1 cellular context compared by ENCODE assay signal in the genomic region with DNA sequence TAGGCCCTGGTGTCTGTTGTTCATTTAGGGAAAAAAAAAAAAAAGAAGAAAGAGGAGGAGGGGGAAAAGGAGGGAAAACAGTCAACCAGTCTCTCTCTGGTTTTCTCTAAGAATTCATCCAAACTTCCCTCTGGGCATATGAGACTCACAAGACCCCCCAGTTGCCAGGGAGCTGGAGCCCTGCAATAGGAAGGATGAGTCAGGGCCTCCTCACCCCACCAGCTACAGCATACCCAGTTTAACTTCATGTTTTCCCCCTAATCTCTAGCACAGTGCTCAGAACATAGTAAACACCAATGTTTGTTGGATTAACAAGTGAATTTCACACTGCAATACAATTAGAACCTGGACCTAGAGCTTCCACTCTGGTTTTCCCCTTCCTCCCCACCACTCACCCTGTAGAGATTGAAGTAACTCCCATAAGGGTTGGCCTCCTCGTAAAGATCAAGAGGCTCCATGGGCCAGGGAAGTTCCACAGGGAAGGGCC.
TF ChIP-seq lines count a peak whose summit lies in the region.

No MANE protein-coding gene starts in this region.

TF ChIP-seq in GM23338, 12 proteins besides CTCF, POLR2A, EP300 and RAD21 (continued from another document):
- TF ChIP-seq, protein P1, sequence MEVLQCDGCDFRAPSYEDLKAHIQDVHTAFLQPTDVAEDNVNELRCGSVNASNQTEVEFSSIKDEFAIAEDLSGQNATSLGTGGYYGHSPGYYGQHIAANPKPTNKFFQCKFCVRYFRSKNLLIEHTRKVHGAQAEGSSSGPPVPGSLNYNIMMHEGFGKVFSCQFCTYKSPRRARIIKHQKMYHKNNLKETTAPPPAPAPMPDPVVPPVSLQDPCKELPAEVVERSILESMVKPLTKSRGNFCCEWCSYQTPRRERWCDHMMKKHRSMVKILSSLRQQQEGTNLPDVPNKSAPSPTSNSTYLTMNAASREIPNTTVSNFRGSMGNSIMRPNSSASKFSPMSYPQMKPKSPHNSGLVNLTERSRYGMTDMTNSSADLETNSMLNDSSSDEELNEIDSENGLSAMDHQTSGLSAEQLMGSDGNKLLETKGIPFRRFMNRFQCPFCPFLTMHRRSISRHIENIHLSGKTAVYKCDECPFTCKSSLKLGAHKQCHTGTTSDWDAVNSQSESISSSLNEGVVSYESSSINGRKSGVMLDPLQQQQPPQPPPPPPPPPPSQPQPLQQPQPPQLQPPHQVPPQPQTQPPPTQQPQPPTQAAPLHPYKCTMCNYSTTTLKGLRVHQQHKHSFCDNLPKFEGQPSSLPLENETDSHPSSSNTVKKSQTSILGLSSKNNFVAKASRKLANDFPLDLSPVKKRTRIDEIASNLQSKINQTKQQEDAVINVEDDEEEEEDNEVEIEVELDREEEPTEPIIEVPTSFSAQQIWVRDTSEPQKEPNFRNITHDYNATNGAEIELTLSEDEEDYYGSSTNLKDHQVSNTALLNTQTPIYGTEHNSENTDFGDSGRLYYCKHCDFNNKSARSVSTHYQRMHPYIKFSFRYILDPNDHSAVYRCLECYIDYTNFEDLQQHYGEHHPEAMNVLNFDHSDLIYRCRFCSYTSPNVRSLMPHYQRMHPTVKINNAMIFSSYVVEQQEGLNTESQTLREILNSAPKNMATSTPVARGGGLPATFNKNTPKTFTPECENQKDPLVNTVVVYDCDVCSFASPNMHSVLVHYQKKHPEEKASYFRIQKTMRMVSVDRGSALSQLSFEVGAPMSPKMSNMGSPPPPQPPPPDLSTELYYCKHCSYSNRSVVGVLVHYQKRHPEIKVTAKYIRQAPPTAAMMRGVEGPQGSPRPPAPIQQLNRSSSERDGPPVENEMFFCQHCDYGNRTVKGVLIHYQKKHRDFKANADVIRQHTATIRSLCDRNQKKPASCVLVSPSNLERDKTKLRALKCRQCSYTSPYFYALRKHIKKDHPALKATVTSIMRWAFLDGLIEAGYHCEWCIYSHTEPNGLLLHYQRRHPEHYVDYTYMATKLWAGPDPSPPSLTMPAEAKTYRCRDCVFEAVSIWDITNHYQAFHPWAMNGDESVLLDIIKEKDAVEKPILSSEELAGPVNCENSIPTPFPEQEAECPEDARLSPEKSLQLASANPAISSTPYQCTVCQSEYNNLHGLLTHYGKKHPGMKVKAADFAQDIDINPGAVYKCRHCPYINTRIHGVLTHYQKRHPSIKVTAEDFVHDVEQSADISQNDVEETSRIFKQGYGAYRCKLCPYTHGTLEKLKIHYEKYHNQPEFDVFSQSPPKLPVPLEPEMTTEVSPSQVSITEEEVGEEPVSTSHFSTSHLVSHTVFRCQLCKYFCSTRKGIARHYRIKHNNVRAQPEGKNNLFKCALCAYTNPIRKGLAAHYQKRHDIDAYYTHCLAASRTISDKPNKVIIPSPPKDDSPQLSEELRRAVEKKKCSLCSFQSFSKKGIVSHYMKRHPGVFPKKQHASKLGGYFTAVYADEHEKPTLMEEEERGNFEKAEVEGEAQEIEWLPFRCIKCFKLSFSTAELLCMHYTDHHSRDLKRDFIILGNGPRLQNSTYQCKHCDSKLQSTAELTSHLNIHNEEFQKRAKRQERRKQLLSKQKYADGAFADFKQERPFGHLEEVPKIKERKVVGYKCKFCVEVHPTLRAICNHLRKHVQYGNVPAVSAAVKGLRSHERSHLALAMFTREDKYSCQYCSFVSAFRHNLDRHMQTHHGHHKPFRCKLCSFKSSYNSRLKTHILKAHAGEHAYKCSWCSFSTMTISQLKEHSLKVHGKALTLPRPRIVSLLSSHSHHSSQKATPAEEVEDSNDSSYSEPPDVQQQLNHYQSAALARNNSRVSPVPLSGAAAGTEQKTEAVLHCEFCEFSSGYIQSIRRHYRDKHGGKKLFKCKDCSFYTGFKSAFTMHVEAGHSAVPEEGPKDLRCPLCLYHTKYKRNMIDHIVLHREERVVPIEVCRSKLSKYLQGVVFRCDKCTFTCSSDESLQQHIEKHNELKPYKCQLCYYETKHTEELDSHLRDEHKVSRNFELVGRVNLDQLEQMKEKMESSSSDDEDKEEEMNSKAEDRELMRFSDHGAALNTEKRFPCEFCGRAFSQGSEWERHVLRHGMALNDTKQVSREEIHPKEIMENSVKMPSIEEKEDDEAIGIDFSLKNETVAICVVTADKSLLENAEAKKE (CRISPR knock-in tag; IDR thresholded peaks at IDR 0.05), result no peak
- TF ChIP-seq EZH2 (IDR thresholded peaks at IDR 0.05; ENCODE audit: low read depth, unreplicated experiment) (no peak), CREB1 (CRISPR knock-in tag; IDR thresholded peaks at IDR 0.05; ENCODE audit: low read depth) (no peak), EZH2phosphoT487 (IDR thresholded peaks at IDR 0.05; ENCODE audit: unreplicated experiment) (no peak), NANOG (IDR thresholded peaks at IDR 0.05; ENCODE audit: borderline replicate concordance) (no peak), ZNF114 (CRISPR knock-in tag; IDR thresholded peaks at IDR 0.05) (no peak), ETS1 (IDR thresholded peaks at IDR 0.05) (no peak), POLR2AphosphoS5 (IDR thresholded peaks at IDR 0.05; ENCODE audit: low read depth) (no peak)
